8 cellular contexts compared by ENCODE assay signal in genomic region chr14:37232907-37233481, GRCh38. TPM values are rescaled to one million over a fixed set of nuclear protein-coding genes. Genes with fewer than 3 reads are reported as not detected.
DNase-seq lines count a peak whose midpoint lies in the region; ATAC-seq, FAIRE-seq and TF ChIP-seq lines count a peak whose summit lies in the region.

No MANE protein-coding gene starts in this region.

- peak; percentile 84 for TF ChIP-seq CTCF in HFFc6 (IDR thresholded peaks at IDR 0.05)
- TF ChIP-seq CTCF in K562 (IDR thresholded peaks at IDR 0.05 in 2 of 3, conservative IDR thresholded peaks at IDR 0.05 in 1 of 3; ENCODE audit: insufficient read depth in 2 of 3, low read depth in 1 of 3, low read length in 3 of 3), result peak in 2 of 3 experiments; percentile 64 to 66; a peak in 5 of 6 replicates

- no peaks in the 10 kb centered on the region for H3K79me2 ChIP-seq in K562 (ENCODE audit: control insufficient read depth, insufficient read depth, low read length)

- CTCF ChIA-PET in K562 (lab: Yijun Ruan, JAX; ENCODE audit: low intra/inter-chr PET ratio), result interaction anchor here (0.6 to 1.4 kb wide), 4 partner anchors 83 to 1164 kb away, joined by 3 read pairs; no protein-coding TSS in a partner anchor

- no peak overlapping the region for H3K4me2 ChIP-seq in K562 (ENCODE audit: insufficient read depth, low read length)

- 0% methylated on average over 1 of the region's 1 CpG for WGBS in K562 (ENCODE audit: insufficient coverage, low coverage, missing lambda C conversion rate)

- H3K27ac Mint-ChIP-seq in HFFc6, result no peak overlapping the region; the same call in 1 of the 2 replicates
- H3K27ac Mint-ChIP-seq in activated CD4-positive, alpha-beta T cell treated with anti-CD3 and anti-CD28 coated beads, Interleukin-2, amount 10 ng/mL, durations not matched to agents 24 days and 14 days, result no peak overlapping the region

- no peaks in the 10 kb centered on the region for H3K9me1 ChIP-seq in K562 (ENCODE audit: control insufficient read depth, insufficient read depth, low read length)

- H3K36me3 Mint-ChIP-seq in HFFc6 (ENCODE audit: low read depth), result peaks cover 6% of the 10 kb centered on the region
- H3K36me3 Mint-ChIP-seq in activated CD4-positive, alpha-beta T cell treated with anti-CD3 and anti-CD28 coated beads, Interleukin-2, amount 10 ng/mL, durations not matched to agents 24 days and 14 days (ENCODE audit: low read depth), result no peaks in the 10 kb centered on the region

- H3K4me3 ChIP-seq in K562, result no peak overlapping the region

- in situ Hi-C loops in K562 (cut with MboI), result no loop called here

- ATAC-seq in K562 (peak; percentile 76), left lobe of liver (peak; percentile 89), GM21723 (IDR thresholded peaks at IDR 0.05; ENCODE audit: unreplicated experiment) (no peak)

- H3K4me1 ChIP-seq in K562 (replicated peaks in 1 of 2; ENCODE audit: control insufficient read depth in 2 of 2, insufficient read depth in 2 of 2, low read length in 2 of 2), result no peaks in the 10 kb centered on the region

- peak; percentile 34 to 65; a peak in 3 of 4 replicates for TF ChIP-seq RAD21 in K562 (CRISPR knock-in tag; conservative IDR thresholded peaks at IDR 0.05 in 1 of 2, IDR thresholded peaks at IDR 0.05 in 1 of 2)

- H2AFZ ChIP-seq in K562 (ENCODE audit: low read depth, low read length), result no peak overlapping the region

- no peaks in the 10 kb centered on the region for H3K9me3 ChIP-seq in K562 (replicated peaks; ENCODE audit: control insufficient read depth, insufficient read depth, low read depth, low read length)

- peak; percentile 78 for FAIRE-seq in K562 (lab: Jason Lieb, UNC)

- H3K27me3 Mint-ChIP-seq in HFFc6 (ENCODE audit: insufficient read depth), result no peaks in the 10 kb centered on the region
- H3K27me3 Mint-ChIP-seq in activated CD4-positive, alpha-beta T cell treated with anti-CD3 and anti-CD28 coated beads, Interleukin-2, amount 10 ng/mL, durations not matched to agents 24 days and 14 days, result no peaks in the 10 kb centered on the region

- no peak for TF ChIP-seq EP300 in K562 (IDR thresholded peaks at IDR 0.05; ENCODE audit: low read length)

- no TSS peak for BruUV-seq in K562 (replicated peaks; lab: Mats Ljungman, UMichigan)

- no peaks in the 10 kb centered on the region for H4K20me1 ChIP-seq in K562 (replicated peaks; ENCODE audit: control insufficient read depth, insufficient read depth, low read length)

- peak; percentile 75 for DNase-seq in DMS79 (lab: John Stamatoyannopoulos, UW)
- peak; percentile 65 for DNase-seq in HFFc6
- peak; percentile 69 for DNase-seq in NCI-H2196 (lab: John Stamatoyannopoulos, UW; ENCODE audit: unreplicated experiment)
- peak; percentile 30 to 55 (median 34) for DNase-seq in K562 (ENCODE audit: extremely low read depth in 1 of 4, low spot score in 3 of 4)
- no peak for DNase-seq in left lobe of liver (ENCODE audit: low spot score)
- no peak for DNase-seq in activated naive CD4-positive, alpha-beta T cell (lab: John Stamatoyannopoulos, UW)
- DNase-seq in activated CD4-positive, alpha-beta T cell treated with anti-CD3 and anti-CD28 coated beads, Interleukin-2, amount 10 ng/mL, durations not matched to agents 24 days and 14 days, result no peak

- TF ChIP-seq POLR2A in K562 (conservative IDR thresholded peaks at IDR 0.05), result no peak

- no peaks in the 10 kb centered on the region for H3K36me3 ChIP-seq in K562 (ENCODE audit: control insufficient read depth, insufficient read depth, low read length)

- H3K27me3 ChIP-seq in K562 (ENCODE audit: control insufficient read depth in 2 of 2, insufficient read depth in 2 of 2, low read length in 2 of 2), result no peaks in the 10 kb centered on the region

- no peak overlapping the region for H3K27ac ChIP-seq in K562 (ENCODE audit: extremely low read depth, low read depth, low read length)

- intact Hi-C loops in K562 (cut with micrococcal nuclease), result loop anchor here (2.0 to 10.0 kb wide), 2 partner anchors 82 to 588 kb away; no protein-coding TSS in a partner anchor
- intact Hi-C loops in activated CD4-positive, alpha-beta T cell treated with anti-CD3 and anti-CD28 coated beads, Interleukin-2, amount 10 ng/mL, durations not matched to agents 24 days and 14 days (cut with micrococcal nuclease), result no loop called here

- no peak overlapping the region for H3K9ac ChIP-seq in K562 (ENCODE audit: insufficient read depth in 1 of 2, low read depth in 2 of 2, low read length in 2 of 2)

- H3K4me3 Mint-ChIP-seq in HFFc6, result no peak overlapping the region
- no peak overlapping the region for H3K4me3 Mint-ChIP-seq in activated CD4-positive, alpha-beta T cell treated with anti-CD3 and anti-CD28 coated beads, Interleukin-2, amount 10 ng/mL, durations not matched to agents 24 days and 14 days

- H3K9me3 Mint-ChIP-seq in HFFc6, result no peaks in the 10 kb centered on the region
- no peaks in the 10 kb centered on the region for H3K9me3 Mint-ChIP-seq in activated CD4-positive, alpha-beta T cell treated with anti-CD3 and anti-CD28 coated beads, Interleukin-2, amount 10 ng/mL, durations not matched to agents 24 days and 14 days

- H3K4me1 Mint-ChIP-seq in HFFc6 (ENCODE audit: low read depth), result peaks cover 14% of the 10 kb centered on the region
- H3K4me1 Mint-ChIP-seq in activated CD4-positive, alpha-beta T cell treated with anti-CD3 and anti-CD28 coated beads, Interleukin-2, amount 10 ng/mL, durations not matched to agents 24 days and 14 days, result no peaks in the 10 kb centered on the region

- POLR2A ChIA-PET in K562 (lab: Yijun Ruan, JAX), result no interaction called here

TF ChIP-seq in K562, 482 proteins besides CTCF, POLR2A, EP300 and RAD21:
- TF ChIP-seq ZNF121 (CRISPR knock-in tag; conservative IDR thresholded peaks at IDR 0.05) (no peak), ARID3A (IDR thresholded peaks at IDR 0.05; ENCODE audit: borderline replicate concordance, low read depth, low read length) (0 out of 2 replicates have a peak, but pooled peaks have one; percentile 49), GABPB1 (CRISPR knock-in tag; IDR thresholded peaks at IDR 0.05) (no peak), BRD9 (IDR thresholded peaks at IDR 0.05; ENCODE audit: low read depth, partially characterized antibody) (no peak), SREBF2 (CRISPR knock-in tag; IDR thresholded peaks at IDR 0.05) (no peak), TSC22D4 (tag; IDR thresholded peaks at IDR 0.05) (no peak), CREM (IDR thresholded peaks at IDR 0.05; ENCODE audit: low read depth) (peak; percentile 38; the same call in 1 of the 2 replicates), PYGO2 (tag; IDR thresholded peaks at IDR 0.05) (no peak), MNT (conservative IDR thresholded peaks at IDR 0.05) (peak; percentile 48 to 54; a peak in 3 of 4 replicates), ZNF24 (IDR thresholded peaks at IDR 0.05) (peak; percentile 80), MXI1 (IDR thresholded peaks at IDR 0.05; ENCODE audit: low read depth, low read length) (no peak)

RNA-seq across cellular contexts. Expression of gene MIPOL1, which starts 35.3 kb away (rescaled TPM):
- total RNA-seq in HFFc6 (2021; fragmentation: NEBNext Ultra II Directional; extraction: Animal tissue kit (Norgen Biotek cat#: 25700)), result 1 to 10 TPM; 6.5 to 7.7 (median 6.8) TPM
- total RNA-seq in K562 (2011; cell fraction: chromatin; rRNA removed; ENCODE audit: low replicate concordance), result 16.2 and 80.1 TPM in 2 replicates
- 8.0 and 9.2 TPM in 2 replicates for total RNA-seq in K562 (2011; cell fraction: nucleolus; rRNA removed)
- total RNA-seq in K562 (2011; cell fraction: nucleoplasm; rRNA removed), result 15.2 and 29.5 TPM in 2 replicates
- 8.2 and 9.8 TPM in 2 replicates for total RNA-seq in K562 (2014; rRNA removed)
- total RNA-seq in K562 (2014; rRNA removed; fragmentation: Illumina TruSeq; extraction: Trizol), result 21.9 and 22.2 TPM in 2 replicates
- 16.8 and 21.1 TPM in 2 replicates for total RNA-seq in K562 (2015; rRNA removed; fragmentation: Illumina TruSeq; extraction: Trizol)
- 14.5 and 14.9 TPM in 2 replicates for total RNA-seq in K562 (2021)
- polyA plus RNA-seq in K562 (2011; rRNA removed), result 7.1 and 10.1 TPM in 2 replicates
- 0.95 and 1.4 TPM in 2 replicates for polyA plus RNA-seq in K562 (2011; cell fraction: cytosol; rRNA removed)
- polyA plus RNA-seq in K562 (2011; cell fraction: nucleus; rRNA removed), result 6.7 and 9.6 TPM in 2 replicates
- polyA plus RNA-seq in K562 (2012), result 5.5 and 9.7 TPM in 2 replicates
- polyA plus RNA-seq in K562 (2014; fragmentation: Illumina TruSeq; extraction: Trizol), result 11.4 and 12.4 TPM in 2 replicates
- 1 to 10 TPM; 6.7 to 9.5 TPM for polyA plus RNA-seq in K562 (2014; fragmentation: Nextera tagmentation; extraction: Ambion mirVana)
- polyA plus RNA-seq in K562 (2014; rRNA removed), result 14.7 and 15.2 TPM in 2 replicates
- 30.3 and 36.4 TPM in 2 replicates for polyA minus RNA-seq in K562 (2011; rRNA and poly(A)+ RNA removed)
- polyA minus RNA-seq in K562 (2011; cell fraction: cytosol; rRNA and poly(A)+ RNA removed), result 7.3 and 7.9 TPM in 2 replicates
- 28.9 and 63.2 TPM in 2 replicates for polyA minus RNA-seq in K562 (2011; cell fraction: nucleus; rRNA and poly(A)+ RNA removed)
- total RNA-seq in left lobe of liver, result 2.8 TPM
- total RNA-seq in activated CD4-positive, alpha-beta T cell treated with anti-CD3 and anti-CD28 coated beads, Interleukin-2, amount 10 ng/mL, durations not matched to agents 24 days and 14 days, result not detected in 2 replicates

Comparison
In these comparisons a context has a peak if more than half of its experiments do, and no peak if none do; other contexts are left out.
1. DNase-seq: peak in DMS79 (single experiment), HFFc6 (single experiment), NCI-H2196 (single experiment) and K562 (4 of 4); none in left lobe of liver (single experiment), activated naive CD4-positive, alpha-beta T cell (0 of 4) and activated CD4-positive, alpha-beta T cell treated with anti-CD3 and anti-CD28 coated beads, Interleukin-2, amount 10 ng/mL, durations not matched to agents 24 days and 14 days (single experiment).